In the genomic region with DNA sequence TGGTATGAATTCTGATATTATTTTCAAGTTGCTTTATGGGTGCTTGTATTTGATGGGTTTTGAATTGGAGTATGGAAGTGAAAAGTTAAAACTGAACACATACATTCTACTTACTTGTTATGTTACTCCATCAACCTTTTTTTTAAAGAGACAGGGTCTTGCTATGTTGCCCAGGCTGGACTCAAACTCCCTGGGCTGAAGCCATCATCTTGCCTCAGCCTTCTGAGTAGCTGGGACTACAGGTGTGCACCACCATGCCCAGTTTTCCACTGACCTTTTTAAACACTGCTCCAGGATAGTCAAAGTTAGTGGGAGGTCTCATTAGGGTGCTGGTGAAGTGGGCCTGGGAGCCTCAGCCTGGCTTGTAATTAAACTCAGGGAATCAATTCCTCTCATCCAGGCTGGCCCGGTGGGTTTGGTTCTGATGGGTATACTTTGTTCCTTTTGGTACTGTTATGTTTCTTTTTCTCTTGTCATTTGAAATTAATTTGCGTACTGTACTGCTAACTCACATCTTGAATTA, we compare ENCODE assay signal across 2 cellular contexts.
TF ChIP-seq lines count a peak whose summit lies in the region.

No MANE protein-coding gene starts in this region.

TF ChIP-seq in HepG2, 621 proteins besides CTCF, POLR2A, EP300 and RAD21:
- TF ChIP-seq ZFP37 (CRISPR knock-in tag; IDR thresholded peaks at IDR 0.05; ENCODE audit: borderline replicate concordance): no peak
- peak; percentile 96 for TF ChIP-seq ZNF121 (CRISPR knock-in tag; IDR thresholded peaks at IDR 0.05)
- peak; percentile 37; the same call in 1 of the 2 replicates for TF ChIP-seq ZNF275 (CRISPR knock-in tag; IDR thresholded peaks at IDR 0.05; ENCODE audit: borderline replicate concordance)
- TF ChIP-seq RBM22 (optimal IDR thresholded peaks at IDR 0.05; ENCODE audit: low read length): peak; percentile 93
TF ChIP-seq in HepG2: peak in this region for 3.

TF ChIP-seq in WTC11, 78 proteins besides CTCF, POLR2A, EP300 and RAD21:
- TF ChIP-seq ZNF121 (CRISPR knock-in tag; IDR thresholded peaks at IDR 0.05): peak; percentile 94; the same call in 1 of the 2 replicates
- TF ChIP-seq, protein P1, sequence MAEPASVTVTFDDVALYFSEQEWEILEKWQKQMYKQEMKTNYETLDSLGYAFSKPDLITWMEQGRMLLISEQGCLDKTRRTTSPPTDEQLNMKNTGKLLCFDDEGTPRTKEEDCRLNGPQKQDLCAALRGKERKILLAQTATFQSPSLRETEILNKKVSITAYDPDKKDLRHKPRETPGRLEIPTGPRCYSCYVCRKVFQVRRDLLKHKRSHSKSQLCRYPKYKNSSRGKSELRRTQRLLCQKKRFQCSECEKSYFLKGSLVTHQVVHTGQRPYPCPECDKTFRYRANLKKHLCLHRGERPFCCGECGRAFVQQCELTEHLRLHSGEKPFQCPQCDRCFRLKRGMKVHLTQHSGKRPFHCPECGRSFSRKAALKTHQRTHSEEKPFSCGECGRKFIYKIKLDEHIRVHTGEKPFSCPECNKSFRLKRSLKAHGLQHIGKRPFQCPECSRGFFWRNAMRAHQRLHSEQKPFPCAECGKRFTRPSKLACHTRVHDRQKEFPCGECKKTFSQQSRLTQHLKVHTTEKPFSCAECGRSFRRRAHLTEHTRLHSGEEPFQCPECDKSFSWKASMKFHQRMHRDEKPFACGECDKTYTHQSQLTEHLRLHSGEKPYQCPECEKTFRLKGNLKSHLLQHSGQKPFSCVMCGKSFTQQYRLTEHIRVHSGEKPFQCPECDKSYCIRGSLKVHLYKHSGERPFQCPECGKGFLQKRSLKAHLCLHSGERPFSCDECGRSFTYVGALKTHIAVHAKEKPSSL (CRISPR knock-in tag; conservative IDR thresholded peaks at IDR 0.05): no peak
- TF ChIP-seq, protein P2, sequence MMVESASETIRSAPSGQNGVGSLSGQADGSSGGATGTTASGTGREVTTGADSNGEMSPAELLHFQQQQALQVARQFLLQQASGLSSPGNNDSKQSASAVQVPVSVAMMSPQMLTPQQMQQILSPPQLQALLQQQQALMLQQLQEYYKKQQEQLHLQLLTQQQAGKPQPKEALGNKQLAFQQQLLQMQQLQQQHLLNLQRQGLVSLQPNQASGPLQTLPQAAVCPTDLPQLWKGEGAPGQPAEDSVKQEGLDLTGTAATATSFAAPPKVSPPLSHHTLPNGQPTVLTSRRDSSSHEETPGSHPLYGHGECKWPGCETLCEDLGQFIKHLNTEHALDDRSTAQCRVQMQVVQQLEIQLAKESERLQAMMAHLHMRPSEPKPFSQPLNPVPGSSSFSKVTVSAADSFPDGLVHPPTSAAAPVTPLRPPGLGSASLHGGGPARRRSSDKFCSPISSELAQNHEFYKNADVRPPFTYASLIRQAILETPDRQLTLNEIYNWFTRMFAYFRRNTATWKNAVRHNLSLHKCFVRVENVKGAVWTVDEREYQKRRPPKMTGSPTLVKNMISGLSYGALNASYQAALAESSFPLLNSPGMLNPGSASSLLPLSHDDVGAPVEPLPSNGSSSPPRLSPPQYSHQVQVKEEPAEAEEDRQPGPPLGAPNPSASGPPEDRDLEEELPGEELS (CRISPR knock-in tag; IDR thresholded peaks at IDR 0.05): no peak
